ENCODE assay signal across 8 cellular contexts in genomic region chr1:160031368-160032164, GRCh38. TPM values are rescaled to one million over a fixed set of nuclear protein-coding genes. Genes with fewer than 3 reads are reported as not detected.
DNase-seq lines count a peak whose midpoint lies in the region; ATAC-seq, FAIRE-seq and TF ChIP-seq lines count a peak whose summit lies in the region.

Gene PIGM, minus strand, starts transcription at chr1:160031990. Its CDS starts 251 bp downstream, at chr1:160031739.

- ATAC-seq in natural killer cell treated with Interleukin-12 subunit alpha and Interleukin-12 subunit beta and Interleukin-15 and Interleukin-18, amount 100 ng/mL, for 72 hours: peak; percentile 98 to 99

- no peaks in the 10 kb centered on the region for H3K27me3 Mint-ChIP-seq in natural killer cell treated with Interleukin-12 subunit alpha and Interleukin-12 subunit beta and Interleukin-15 and Interleukin-18, amount 100 ng/mL, for 72 hours

- H3K9me3 Mint-ChIP-seq in natural killer cell treated with Interleukin-12 subunit alpha and Interleukin-12 subunit beta and Interleukin-15 and Interleukin-18, amount 100 ng/mL, for 72 hours: no peaks in the 10 kb centered on the region

- H3K27ac ChIP-seq in RWPE1: peak within 1 kb of the TSS; percentile 78

- CTCF ChIA-PET in RWPE1 (lab: Yijun Ruan, JAX): interaction anchor here (0.6 to 1.1 kb wide), 3 partner anchors 19 to 55 kb away, joined by 3 to 4 read pairs (median 3); no protein-coding TSS in a partner anchor

- no peak for TF ChIP-seq CTCF in RWPE1 (conservative IDR thresholded peaks at IDR 0.05; ENCODE audit: low read depth)

- POLR2A ChIA-PET in RWPE1 (lab: Yijun Ruan, JAX; ENCODE audit: low non-redundant PET): interaction anchor here (0.7 to 0.9 kb wide), 2 partner anchors 16 to 298 kb away, joined by 3 to 5 read pairs; no protein-coding TSS in a partner anchor

- TF ChIP-seq POLR2A in H54 (IDR thresholded peaks at IDR 0.05; ENCODE audit: low read depth, low read length): peak; percentile 69

- peak within 1 kb of the TSS; percentile 98 for H3K4me3 Mint-ChIP-seq in natural killer cell treated with Interleukin-12 subunit alpha and Interleukin-12 subunit beta and Interleukin-15 and Interleukin-18, amount 100 ng/mL, for 72 hours

- DNase-seq in ELF-1 (ENCODE audit: low read depth, low spot score) (peak; percentile 97), H54 (ENCODE audit: insufficient read length, low spot score) (peak; percentile 95), LoVo (ENCODE audit: low spot score) (peak; percentile 95), RWPE1 (ENCODE audit: low spot score) (peak; percentile 96), fibroblast of peridontal ligament (ENCODE audit: extremely low read depth) (peak; percentile 82)
- DNase-seq in activated T-helper 9 cell treated with anti-CD3 and anti-CD28 coated beads, Interleukin-2, amount 50 U/mL, for 16 hours (ENCODE audit: low read depth): peak; percentile 90
- peak; percentile 94 for DNase-seq in natural killer cell treated with Interleukin-12 subunit alpha and Interleukin-12 subunit beta and Interleukin-15 and Interleukin-18, amount 100 ng/mL, for 72 hours (ENCODE audit: low spot score)
- DNase-seq in stimulated activated naive CD4-positive, alpha-beta T cell treated with Interleukin-2 at 50 U/mL for 16 hours (lab: John Stamatoyannopoulos, UW): peak; percentile 93

- FAIRE-seq in H54 (lab: Jason Lieb, UNC): peak; percentile 50

- H3K27ac Mint-ChIP-seq in natural killer cell treated with Interleukin-12 subunit alpha and Interleukin-12 subunit beta and Interleukin-15 and Interleukin-18, amount 100 ng/mL, for 72 hours: peak within 1 kb of the TSS; percentile 79 to 90

- peaks cover 24 to 27% of the 10 kb centered on the region in 2 donors for H3K4me1 Mint-ChIP-seq in natural killer cell treated with Interleukin-12 subunit alpha and Interleukin-12 subunit beta and Interleukin-15 and Interleukin-18, amount 100 ng/mL, for 72 hours (ENCODE audit: low read depth in 2 of 2)

- H3K36me3 Mint-ChIP-seq in natural killer cell treated with Interleukin-12 subunit alpha and Interleukin-12 subunit beta and Interleukin-15 and Interleukin-18, amount 100 ng/mL, for 72 hours: no peaks in the 10 kb centered on the region

RNA-seq across cellular contexts. Expression of gene PIGM, which starts in this region (rescaled TPM):
- 1 to 10 TPM; 4.9 to 5.6 TPM for total RNA-seq in natural killer cell treated with Interleukin-12 subunit alpha and Interleukin-12 subunit beta and Interleukin-15 and Interleukin-18, amount 100 ng/mL, for 72 hours

Comparison
In these comparisons a context has a peak if more than half of its experiments do, and no peak if none do; other contexts are left out.
1. Peak in every context shown above with its lines: DNase-seq, ATAC-seq and H3K27ac ChIP-seq.